Comparison of ENCODE assay signal across 4 cellular contexts in genomic region chr7:122681186-122681585, GRCh38. TPM values are rescaled to one million over a fixed set of nuclear protein-coding genes. Genes with fewer than 3 reads are reported as not detected.
"Had no signal": no experiment of that assay in that cellular context is flagged by ENCODE, and none has a peak within 500 bp of the region (broad histone marks: within the 10 kb centered on the region; RNA-seq: fewer than 3 reads in every experiment).

No MANE protein-coding gene starts in this region.

RNA-seq across cellular contexts. Expression of gene RNF133, which starts 17.7 kb away (rescaled TPM):
- total RNA-seq: OCI-LY7, RPMI7951, SJCRH30 had no signal

RNA-seq across cellular contexts. Expression of gene RNF148, which starts 21.5 kb away (rescaled TPM):
- total RNA-seq: OCI-LY7, RPMI7951, SJCRH30 had no signal
- polyA plus RNA-seq: SK-N-SH had no signal
